In the genomic region with DNA sequence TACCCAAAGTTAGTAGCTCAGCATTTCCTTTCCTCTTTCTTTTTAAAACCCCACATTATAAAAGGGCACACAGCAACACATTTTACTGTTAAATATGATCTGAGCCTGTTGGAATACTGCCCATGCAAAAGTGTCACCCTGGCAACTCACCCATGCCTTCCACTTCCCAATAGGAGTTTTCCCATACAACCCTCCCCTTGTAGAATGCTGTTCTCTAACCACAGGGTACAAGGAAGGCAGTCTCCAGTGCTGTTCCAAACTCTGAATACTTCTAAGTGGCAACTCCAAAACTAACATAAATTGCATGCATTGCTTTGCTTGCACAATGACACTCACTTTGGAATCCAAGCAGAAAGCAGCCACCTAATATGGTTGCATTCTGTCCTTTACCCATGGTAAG, we compare ENCODE assay signal across 26 cellular contexts.
"Had no signal": no experiment of that assay in that cellular context is flagged by ENCODE, and none has a peak within 500 bp of the region (broad histone marks: within the 10 kb centered on the region; RNA-seq: fewer than 3 reads in every experiment).

No MANE protein-coding gene starts in this region.

- H3K9me3 ChIP-seq: esophagus muscularis mucosa, heart right ventricle, left lung, mucosa of descending colon, prostate gland, sigmoid colon, stomach, thyroid gland had no signal

- H3K4me1 Mint-ChIP-seq: mesothelial cell of epicardium; naive thymus-derived CD4-positive, alpha-beta T cell; stimulated activated effector memory CD8-positive, alpha-beta T cell treated with anti-CD3 and anti-CD28 coated beads, Interleukin-12 subunit alpha, Interleukin-12 subunit beta, amount 100 ng/mL, for 72 hours had no signal

- DNase-seq: dermis blood vessel endothelial cell; effector memory CD4-positive, alpha-beta T cell; foreskin keratinocyte; glutamatergic neuron; heart right ventricle; hippocampal formation; left cardiac atrium; left lung; mesenchymal stem cell; mucosa of descending colon; naive thymus-derived CD4-positive, alpha-beta T cell; nephron progenitor cell; nucleus accumbens; right cardiac atrium; sigmoid colon; stimulated activated CD4-positive, alpha-beta T cell treated with anti-CD3 and anti-CD28 coated beads, Interleukin-2, amount 100 ng/mL, for 24 hours; stimulated activated CD4-positive, alpha-beta T cell treated with anti-CD3 and anti-CD28 coated beads, Interleukin-4, amount 100 ng/mL, for 24 hours; stimulated activated naive CD4-positive, alpha-beta T cell treated with Interleukin-2 at 50 U/mL for 16 hours; stomach; thyroid gland had no signal

- H3K27ac ChIP-seq: coronary artery, esophagus muscularis mucosa, foreskin keratinocyte, heart right ventricle, left lung, prostate gland, sigmoid colon, stomach, thyroid gland had no signal

- H3K4me3 Mint-ChIP-seq: mesothelial cell of epicardium; naive thymus-derived CD4-positive, alpha-beta T cell; nephron progenitor cell; stimulated activated effector memory CD8-positive, alpha-beta T cell treated with anti-CD3 and anti-CD28 coated beads, Interleukin-12 subunit alpha, Interleukin-12 subunit beta, amount 100 ng/mL, for 72 hours; type B pancreatic cell had no signal

- ATAC-seq: foreskin keratinocyte; heart right ventricle; left cardiac atrium; left lung; mucosa of descending colon; naive thymus-derived CD4-positive, alpha-beta T cell; right cardiac atrium; stimulated activated effector memory CD8-positive, alpha-beta T cell treated with anti-CD3 and anti-CD28 coated beads, Interleukin-12 subunit alpha, Interleukin-12 subunit beta, amount 100 ng/mL, for 72 hours had no signal

- H3K4me3 ChIP-seq: coronary artery, esophagus muscularis mucosa, heart right ventricle, left lung, mucosa of descending colon, prostate gland, sigmoid colon, stomach, thyroid gland had no signal

- H3K36me3 ChIP-seq: esophagus muscularis mucosa, heart right ventricle, left lung, prostate gland, sigmoid colon, stomach, thyroid gland had no signal

- H3K36me3 Mint-ChIP-seq: stimulated activated effector memory CD8-positive, alpha-beta T cell treated with anti-CD3 and anti-CD28 coated beads, Interleukin-12 subunit alpha, Interleukin-12 subunit beta, amount 100 ng/mL, for 72 hours had no signal

- H3K27me3 ChIP-seq: foreskin keratinocyte, left lung, thyroid gland had no signal

- H3K27me3 Mint-ChIP-seq: type B pancreatic cell had no signal

- H3K4me1 ChIP-seq: esophagus muscularis mucosa, foreskin keratinocyte, heart right ventricle, left lung, prostate gland, sigmoid colon, stomach had no signal

- H3K27ac Mint-ChIP-seq: mesothelial cell of epicardium; naive thymus-derived CD4-positive, alpha-beta T cell; nephron progenitor cell; stimulated activated effector memory CD8-positive, alpha-beta T cell treated with anti-CD3 and anti-CD28 coated beads, Interleukin-12 subunit alpha, Interleukin-12 subunit beta, amount 100 ng/mL, for 72 hours; type B pancreatic cell had no signal
